In genomic region chr17:76246080-76247066, GRCh38 we compare ENCODE assay signal across 9 cellular contexts. TPM values are rescaled to one million over a fixed set of nuclear protein-coding genes. Genes with fewer than 3 reads are reported as not detected.
DNase-seq lines count a peak whose midpoint lies in the region; ATAC-seq, FAIRE-seq and TF ChIP-seq lines count a peak whose summit lies in the region.
"Had no signal": no experiment of that assay in that cellular context is flagged by ENCODE, and none has a peak within 500 bp of the region (broad histone marks: within the 10 kb centered on the region; RNA-seq: fewer than 3 reads in every experiment).

No MANE protein-coding gene starts in this region.

- ATAC-seq in GM18907 (IDR thresholded peaks at IDR 0.05; ENCODE audit: unreplicated experiment) = peak; percentile 93
- ATAC-seq in HG02623 (IDR thresholded peaks at IDR 0.05; ENCODE audit: unreplicated experiment) = peak; percentile 90

- H3K27ac ChIP-seq in skeletal muscle tissue (ENCODE audit: low read depth, low read length) = peak overlapping the region; percentile 28

- H3K4me1 Mint-ChIP-seq in brain = peaks cover 42% of the 10 kb centered on the region

- H3K27me3 ChIP-seq in skeletal muscle tissue (ENCODE audit: control insufficient read depth in 3 of 3, insufficient read depth in 3 of 3, low read length in 3 of 3) = peaks cover 0 to 3% (median 0%) of the 10 kb centered on the region in 3 donors

- TF ChIP-seq POLR2A in H54 (IDR thresholded peaks at IDR 0.05; ENCODE audit: low read depth, low read length) = no peak

- no peaks in the 10 kb centered on the region for H3K36me3 Mint-ChIP-seq in brain

- peak; percentile 76 for DNase-seq in NCI-H2107 treated with DMSO at 0.1 percent for 48 hours (lab: John Stamatoyannopoulos, UW; ENCODE audit: unreplicated experiment)
- DNase-seq in cerebellum (ENCODE audit: low spot score) = no peak
- DNase-seq in NCI-H1092 treated with DMSO at 0.1 percent for 48 hours (lab: John Stamatoyannopoulos, UW) = no peak
- DNase-seq in H54 (ENCODE audit: insufficient read length, low spot score) = no peak

- peaks cover 6% of the 10 kb centered on the region for H3K27me3 Mint-ChIP-seq in brain

- no peak for TF ChIP-seq CTCF in brain (conservative IDR thresholded peaks at IDR 0.05)

- no peaks in the 10 kb centered on the region for H3K9me3 ChIP-seq in skeletal muscle tissue (ENCODE audit: control insufficient read depth in 3 of 3, low read length in 3 of 3)

- peak overlapping the region in 2 of 3 donors; percentile 16 to 18 for H3K9ac ChIP-seq in skeletal muscle tissue (ENCODE audit: low read depth in 1 of 3, low read length in 3 of 3)

- peaks cover 0 to 5% (median 0%) of the 10 kb centered on the region in 5 experiments for H3K9me3 Mint-ChIP-seq in brain

- FAIRE-seq in H54 (lab: Jason Lieb, UNC) = no peak

- peaks cover 30 to 62% (median 39%) of the 10 kb centered on the region in 3 donors for H3K4me1 ChIP-seq in skeletal muscle tissue (ENCODE audit: control insufficient read depth in 3 of 3, insufficient read depth in 3 of 3, low read length in 3 of 3)

- H3K36me3 ChIP-seq in skeletal muscle tissue (ENCODE audit: control insufficient read depth in 3 of 3, insufficient read depth in 3 of 3, low read length in 3 of 3) = no peaks in the 10 kb centered on the region

- H3K4me3 Mint-ChIP-seq in brain = peak overlapping the region in 3 of 5 experiments; percentile 32 to 67 (median 35)

- H3K27ac Mint-ChIP-seq in brain = peak overlapping the region in 3 of 5 experiments; percentile 48 to 91 (median 54)

- H3K4me3 ChIP-seq in skeletal muscle tissue (ENCODE audit: low read length in 3 of 3) = no peak overlapping the region
- H3K4me3 ChIP-seq: lung had no signal

RNA-seq across cellular contexts. Expression of gene RNF157, which starts 6.1 kb away (rescaled TPM):
- 90.2 TPM for polyA plus RNA-seq in brain (ENCODE audit: insufficient read depth, low read depth, low replicate concordance)
- total RNA-seq in skeletal muscle tissue (6.8 TPM), cerebellum (33.8 TPM)

RNA-seq across cellular contexts. Expression of gene UBALD2, which starts 18.8 kb away (rescaled TPM):
- polyA plus RNA-seq in brain (ENCODE audit: insufficient read depth, low read depth, low replicate concordance) = 140 TPM
- 2.6 TPM for total RNA-seq in skeletal muscle tissue
- 5.4 TPM for total RNA-seq in cerebellum
